In the genomic region with DNA sequence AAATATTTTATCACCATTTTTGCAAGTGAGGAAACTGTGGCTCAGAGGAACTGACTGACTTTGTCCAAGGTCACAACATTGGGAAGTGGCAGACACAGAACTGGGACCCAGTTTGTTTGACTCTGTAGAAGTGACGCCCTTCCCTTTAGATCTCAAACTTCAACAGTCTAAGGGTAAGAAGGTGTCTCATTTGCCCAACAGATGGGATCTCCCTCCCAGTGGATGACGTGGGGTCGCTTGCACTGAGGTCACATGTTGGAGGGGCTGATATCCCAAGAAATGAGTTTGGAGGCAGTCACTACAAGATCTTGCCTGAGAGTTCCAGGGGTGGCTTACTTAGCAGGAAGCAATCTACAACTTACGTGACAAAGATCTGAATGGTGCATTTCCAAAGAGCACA, we compare ENCODE assay signal across 29 cellular contexts.
DNase-seq lines count a peak whose midpoint lies in the region; ATAC-seq, FAIRE-seq and TF ChIP-seq lines count a peak whose summit lies in the region.
"Had no signal": no experiment of that assay in that cellular context is flagged by ENCODE, and none has a peak within 500 bp of the region (broad histone marks: within the 10 kb centered on the region; RNA-seq: fewer than 3 reads in every experiment).

No MANE protein-coding gene starts in this region.

- in situ Hi-C loops in IMR-90 (cut with MboI; ENCODE audit: low sequenced_read_pairs): no loop called here

- no peaks in the 10 kb centered on the region for H3K36me3 ChIP-seq in GM23338 (ENCODE audit: insufficient read depth)
- H3K36me3 ChIP-seq in IMR-90 (ENCODE audit: control insufficient read depth, insufficient read depth, low read length): no peaks in the 10 kb centered on the region
- H3K36me3 ChIP-seq in H1 (ENCODE audit: control insufficient read depth in 2 of 4, insufficient read depth in 4 of 4, low read length in 3 of 4): no peaks in the 10 kb centered on the region
- no peaks in the 10 kb centered on the region for H3K36me3 ChIP-seq in Peyer's patch
- H3K36me3 ChIP-seq in SK-N-SH (replicated peaks in 1 of 2; ENCODE audit: control insufficient read depth in 1 of 2, insufficient read depth in 2 of 2, low read length in 1 of 2): no peaks in the 10 kb centered on the region
- H3K36me3 ChIP-seq: BLaER1 treated with 17β-estradiol and CSF1 and Interleukin-3, amounts not matched to agents 10 nM and 100 nM had no signal

- H3K27ac ChIP-seq in A549 (no peak overlapping the region), GM23338 (ENCODE audit: low read depth) (no peak overlapping the region), IMR-90 (ENCODE audit: insufficient read depth, low read length) (no peak overlapping the region), H1 (ENCODE audit: low read depth, low read length) (no peak overlapping the region), Peyer's patch (no peak overlapping the region), SK-N-SH (ENCODE audit: low read depth in 2 of 2, low read length in 1 of 2) (no peak overlapping the region)
- H3K27ac ChIP-seq: BLaER1 treated with 17β-estradiol and CSF1 and Interleukin-3, amounts not matched to agents 10 nM and 100 nM; C4-2B had no signal

- H2AFZ ChIP-seq in GM23338 (no peak overlapping the region), IMR-90 (replicated peaks; ENCODE audit: low read length, poor library complexity) (peak overlapping the region; percentile 43), H1 (ENCODE audit: low read length) (no peak overlapping the region), SK-N-SH (ENCODE audit: low read depth) (no peak overlapping the region)

- H3K79me2 ChIP-seq in GM23338 (replicated peaks; ENCODE audit: insufficient read depth): no peaks in the 10 kb centered on the region
- H3K79me2 ChIP-seq in H1 (ENCODE audit: control insufficient read depth in 1 of 2, insufficient read depth in 2 of 2, low read length in 2 of 2): no peaks in the 10 kb centered on the region
- H3K79me2 ChIP-seq in SK-N-SH (ENCODE audit: insufficient read depth): no peaks in the 10 kb centered on the region

- CTCF ChIA-PET in A549 (lab: Yijun Ruan, JAX): no interaction called here
- CTCF ChIA-PET in IMR-90 (lab: Yijun Ruan, JAX): no interaction called here
- CTCF ChIA-PET in H1 (lab: Charles Lee; ENCODE audit: partially characterized antibody): no interaction called here
- CTCF ChIA-PET in SK-N-SH (lab: Yijun Ruan, JAX): no interaction called here

- no peaks in the 10 kb centered on the region for H3K9me1 ChIP-seq in IMR-90 (ENCODE audit: insufficient read depth, low read length)

- H3K4me2 ChIP-seq in A549 (no peak overlapping the region), GM23338 (no peak overlapping the region), IMR-90 (ENCODE audit: low read depth, low read length) (no peak overlapping the region), H1 (ENCODE audit: insufficient read depth in 1 of 2, low read depth in 2 of 2, low read length in 2 of 2) (no peak overlapping the region), SK-N-SH (no peak overlapping the region)
- H3K4me2 ChIP-seq: BLaER1 treated with 17β-estradiol and CSF1 and Interleukin-3, amounts not matched to agents 10 nM and 100 nM had no signal

- H3K9ac ChIP-seq in IMR-90 (ENCODE audit: low read depth, low read length): no peak overlapping the region
- H3K9ac ChIP-seq in H1 (replicated peaks in 1 of 4; ENCODE audit: extremely low read depth in 1 of 4, low read depth in 3 of 4, low read length in 3 of 4): no peak overlapping the region
- H3K9ac ChIP-seq in SK-N-SH: no peak overlapping the region
- H3K9ac ChIP-seq: BLaER1 treated with 17β-estradiol and CSF1 and Interleukin-3, amounts not matched to agents 10 nM and 100 nM had no signal

- H4K5ac ChIP-seq in IMR-90 (ENCODE audit: low read depth, low read length): no peak overlapping the region
- no peak overlapping the region for H4K5ac ChIP-seq in H1 (ENCODE audit: insufficient read length, low read depth, low read length)

- no peak overlapping the region for H2AK9ac ChIP-seq in IMR-90 (replicated peaks; ENCODE audit: low read depth, low read length, poor library complexity)

- TF ChIP-seq CTCF in A549 (IDR thresholded peaks at IDR 0.05) (no peak), GM23338 (conservative IDR thresholded peaks at IDR 0.05; ENCODE audit: low read depth in 2 of 2) (no peak), IMR-90 (conservative IDR thresholded peaks at IDR 0.05; ENCODE audit: low read depth, low read length) (no peak), H1 (IDR thresholded peaks at IDR 0.05; ENCODE audit: control extremely low read depth in 1 of 3, insufficient read depth in 1 of 3, low read depth in 1 of 3, low read length in 3 of 3) (no peak), Peyer's patch (IDR thresholded peaks at IDR 0.05) (no peak), SK-N-SH (IDR thresholded peaks at IDR 0.05) (no peak)

- H2AK5ac ChIP-seq in IMR-90 (ENCODE audit: low read depth, low read length) (no peak overlapping the region), H1 (ENCODE audit: low read depth, low read length) (no peak overlapping the region)

- ATAC-seq in A549 (no peak), GM23338 (no peak), IMR-90 (ENCODE audit: low read depth) (no peak)
- ATAC-seq: CD8-positive, alpha-beta T cell; GM12878 had no signal

- no peaks in the 10 kb centered on the region for H3F3A ChIP-seq in GM23338 (replicated peaks; ENCODE audit: low read depth)
- H3F3A ChIP-seq in SK-N-SH (replicated peaks; ENCODE audit: insufficient read depth): no peaks in the 10 kb centered on the region

- no peaks in the 10 kb centered on the region for H3K9me2 ChIP-seq in GM23338 (ENCODE audit: insufficient read depth)
- H3K9me2 ChIP-seq in SK-N-SH: no peaks in the 10 kb centered on the region

- TF ChIP-seq RAD21 in A549 (conservative IDR thresholded peaks at IDR 0.05 in 1 of 2, IDR thresholded peaks at IDR 0.05 in 1 of 2): no peak
- no peak for TF ChIP-seq RAD21 in IMR-90 (IDR thresholded peaks at IDR 0.05; ENCODE audit: low read length)
- TF ChIP-seq RAD21 in H1 (IDR thresholded peaks at IDR 0.05 in 1 of 2, conservative IDR thresholded peaks at IDR 0.05 in 1 of 2; ENCODE audit: low read depth in 2 of 2, low read length in 2 of 2): no peak
- no peak for TF ChIP-seq RAD21 in SK-N-SH (IDR thresholded peaks at IDR 0.05; ENCODE audit: low read length)

- no peaks in the 10 kb centered on the region for H3K27me3 Mint-ChIP-seq in GM23338 (ENCODE audit: insufficient read depth, low read depth, poor library complexity)
- H3K27me3 Mint-ChIP-seq: B cell; CD4-positive, alpha-beta T cell had no signal

- no peak for DNase-seq in A549 (ENCODE audit: low read depth in 1 of 2, low spot score in 1 of 2)
- DNase-seq in GM23338 (ENCODE audit: low spot score): no peak
- no peak for DNase-seq in IMR-90
- DNase-seq in H1 (ENCODE audit: low read depth in 1 of 2, low spot score in 2 of 2): no peak
- no peak for DNase-seq in Peyer's patch
- no peak for DNase-seq in frontal cortex (ENCODE audit: low spot score in 2 of 2)
- DNase-seq in SK-N-SH: no peak
- DNase-seq in hypothalamus (lab: John Stamatoyannopoulos, UW): no peak
- DNase-seq: 8988T; AML-193; Caco-2; Calu3; CD4-positive, alpha-beta T cell; CD8-positive, alpha-beta T cell; DMS 273 treated with DMSO at 0.1 percent for 48 hours; DMS153; DMS53; DMS79; DND-41; EL; GDM1 had no signal

- H3K18ac ChIP-seq in IMR-90 (ENCODE audit: low read depth, low read length): no peak overlapping the region
- H3K18ac ChIP-seq in H1 (ENCODE audit: extremely low read depth, low read length): no peak overlapping the region; the same call in 1 of the 2 replicates

- H3K27me3 ChIP-seq in GM23338 (ENCODE audit: insufficient read depth) (no peaks in the 10 kb centered on the region), IMR-90 (ENCODE audit: control insufficient read depth, insufficient read depth, low read length) (peaks cover 6% of the 10 kb centered on the region), H1 (replicated peaks in 1 of 4; ENCODE audit: control insufficient read depth in 3 of 4, extremely low read depth in 1 of 4, insufficient read depth in 3 of 4, low read length in 3 of 4) (no peaks in the 10 kb centered on the region), Peyer's patch (no peaks in the 10 kb centered on the region), SK-N-SH (ENCODE audit: insufficient read depth) (no peaks in the 10 kb centered on the region; the same call in 1 of the 2 replicates)

- H3K14ac ChIP-seq in IMR-90 (replicated peaks; ENCODE audit: low read depth, low read length): no peak overlapping the region
- H3K14ac ChIP-seq in H1 (ENCODE audit: insufficient read length): no peak overlapping the region

- WGBS in A549 (ENCODE audit: missing lambda C conversion rate): 13% methylated on average over 4 of the region's 4 CpGs
- WGBS in IMR-90 (ENCODE audit: extremely low coverage in 2 of 2, insufficient read length in 1 of 2), 2 experiments: no CpG with 5 or more reads among the region's 4 CpGs
- WGBS in H1 (ENCODE audit: extremely low coverage in 1 of 2, insufficient coverage in 1 of 2, insufficient read length in 1 of 2, insufficient replicate concordance in 2 of 2, low coverage in 1 of 2, low lambda C conversion rate in 2 of 2, missing lambda C conversion rate in 1 of 2), 2 experiments: 84% methylated on average over 4 of the region's 4 CpGs; no CpG with 5 or more reads in 1 of the 2 experiments
- WGBS in SK-N-SH (ENCODE audit: low lambda C conversion rate): 15% methylated on average over 4 of the region's 4 CpGs

- H3K23me2 ChIP-seq in H1 (ENCODE audit: low read depth, low read length): no peaks in the 10 kb centered on the region

- H3K4ac ChIP-seq in IMR-90 (ENCODE audit: low read depth, low read length) (no peak overlapping the region), H1 (replicated peaks; ENCODE audit: insufficient read length, low read depth, low read length) (no peak overlapping the region)

- no peaks in the 10 kb centered on the region; the same call in 2 of the 3 replicates for H3K36me3 Mint-ChIP-seq in GM23338 (ENCODE audit: low read depth)
- H3K36me3 Mint-ChIP-seq: CD8-positive, alpha-beta T cell had no signal

- H3K9me3 Mint-ChIP-seq in GM23338: no peaks in the 10 kb centered on the region
- H3K9me3 Mint-ChIP-seq: CD4-positive, alpha-beta T cell; CD8-positive, alpha-beta T cell had no signal

- no peak overlapping the region for H2BK120ac ChIP-seq in IMR-90 (ENCODE audit: low read depth, low read length)
- no peak overlapping the region for H2BK120ac ChIP-seq in H1 (replicated peaks; ENCODE audit: low read depth, low read length)

- peak overlapping the region; percentile 59; the same call in 1 of the 2 replicates for H3K27ac Mint-ChIP-seq in GM23338
- H3K27ac Mint-ChIP-seq: B cell; CD4-positive, alpha-beta T cell; CD8-positive, alpha-beta T cell had no signal

- H3K79me1 ChIP-seq in IMR-90 (ENCODE audit: low read depth in 1 of 2, low read length in 2 of 2) (no peaks in the 10 kb centered on the region), H1 (ENCODE audit: low read depth, low read length) (no peaks in the 10 kb centered on the region)

- FAIRE-seq in A549 (lab: Jason Lieb, UNC) (peak; percentile 70), H1 (lab: Jason Lieb, UNC) (peak; percentile 60), frontal cortex (lab: Jason Lieb, UNC) (no peak)
- FAIRE-seq: A204.1, D721Med, GM12878, GM12892, GM18507 had no signal

- no peak overlapping the region for H4K91ac ChIP-seq in IMR-90 (ENCODE audit: insufficient read depth, low read depth, low read length)
- no peak overlapping the region for H4K91ac ChIP-seq in H1 (replicated peaks; ENCODE audit: insufficient read length, low read length)

- H3K4me1 ChIP-seq in A549 (no peaks in the 10 kb centered on the region), GM23338 (ENCODE audit: insufficient read depth) (no peaks in the 10 kb centered on the region), IMR-90 (ENCODE audit: control insufficient read depth, insufficient read depth, low read length) (no peaks in the 10 kb centered on the region), H1 (replicated peaks in 1 of 4; ENCODE audit: control insufficient read depth in 3 of 4, insufficient read depth in 4 of 4, low read length in 3 of 4) (no peaks in the 10 kb centered on the region), Peyer's patch (no peaks in the 10 kb centered on the region), SK-N-SH (ENCODE audit: control insufficient read depth in 1 of 2, insufficient read depth in 2 of 2, low read depth in 1 of 2, low read length in 1 of 2) (no peaks in the 10 kb centered on the region)
- H3K4me1 ChIP-seq: BLaER1 treated with 17β-estradiol and CSF1 and Interleukin-3, amounts not matched to agents 10 nM and 100 nM had no signal

- no peak overlapping the region for H3K23ac ChIP-seq in IMR-90 (ENCODE audit: low read depth, low read length)
- no peak overlapping the region for H3K23ac ChIP-seq in H1 (ENCODE audit: insufficient read length)

- dilution Hi-C loops in IMR-90 (cut with HindIII; ENCODE audit: low sequenced_read_pairs, unreplicated experiment): no loop called here

- TF ChIP-seq POLR2A in A549 (IDR thresholded peaks at IDR 0.05; ENCODE audit: low read length): no peak
- TF ChIP-seq POLR2A in IMR-90 (IDR thresholded peaks at IDR 0.05; ENCODE audit: low read depth, low read length): no peak
- no peak for TF ChIP-seq POLR2A in H1 (IDR thresholded peaks at IDR 0.05; ENCODE audit: control extremely low read depth in 1 of 2, low read depth in 2 of 2, low read length in 2 of 2)
- no peak for TF ChIP-seq POLR2A in Peyer's patch (IDR thresholded peaks at IDR 0.05)

- H2BK15ac ChIP-seq in IMR-90 (ENCODE audit: low read depth, low read length) (no peak overlapping the region), H1 (ENCODE audit: low read length) (no peak overlapping the region)

- H4K20me1 ChIP-seq in GM23338 (replicated peaks; ENCODE audit: insufficient read depth): no peaks in the 10 kb centered on the region
- H4K20me1 ChIP-seq in IMR-90 (ENCODE audit: insufficient read depth, low read length): no peaks in the 10 kb centered on the region
- no peaks in the 10 kb centered on the region for H4K20me1 ChIP-seq in H1 (replicated peaks in 1 of 2; ENCODE audit: control insufficient read depth in 1 of 2, insufficient read depth in 2 of 2, low read length in 2 of 2)
- H4K20me1 ChIP-seq in SK-N-SH (ENCODE audit: insufficient read depth): no peaks in the 10 kb centered on the region
- H4K20me1 ChIP-seq: BLaER1 treated with 17β-estradiol and CSF1 and Interleukin-3, amounts not matched to agents 10 nM and 100 nM had no signal

- TF ChIP-seq EP300 in A549 (IDR thresholded peaks at IDR 0.05) (no peak), H1 (IDR thresholded peaks at IDR 0.05; ENCODE audit: borderline replicate concordance in 1 of 2, low read depth in 2 of 2, low read length in 2 of 2) (no peak), SK-N-SH (IDR thresholded peaks at IDR 0.05; ENCODE audit: borderline replicate concordance in 1 of 2, low read depth in 1 of 2, low read length in 1 of 2) (no peak)

- intact Hi-C loops in IMR-90 (cut with micrococcal nuclease): no loop called here

- no peak overlapping the region for H2BK12ac ChIP-seq in H1 (ENCODE audit: low read depth, low read length)

- H3K56ac ChIP-seq in IMR-90 (ENCODE audit: extremely low read depth, insufficient read depth, low read length): no peak overlapping the region
- no peak overlapping the region for H3K56ac ChIP-seq in H1 (replicated peaks; ENCODE audit: insufficient read length, low read depth, low read length)

- H3K4me3 Mint-ChIP-seq in GM23338: no peak overlapping the region
- H3K4me3 Mint-ChIP-seq: B cell; CD4-positive, alpha-beta T cell; CD8-positive, alpha-beta T cell had no signal

- H3K9me3 ChIP-seq in A549 (no peaks in the 10 kb centered on the region), IMR-90 (ENCODE audit: control insufficient read depth, insufficient read depth, low read length) (no peaks in the 10 kb centered on the region), H1 (ENCODE audit: insufficient read depth in 2 of 2, low read depth in 1 of 2, low read length in 1 of 2) (no peaks in the 10 kb centered on the region), Peyer's patch (no peaks in the 10 kb centered on the region), SK-N-SH (no peaks in the 10 kb centered on the region)
- H3K9me3 ChIP-seq: BLaER1 treated with 17β-estradiol and CSF1 and Interleukin-3, amounts not matched to agents 10 nM and 100 nM; Caco-2 had no signal

- POLR2A ChIA-PET in A549 (lab: Yijun Ruan, JAX): no interaction called here
- POLR2A ChIA-PET in IMR-90 (lab: Charles Lee; ENCODE audit: unreplicated experiment): no interaction called here
- POLR2A ChIA-PET in H1 (lab: Charles Lee; ENCODE audit: partially characterized antibody): no interaction called here
- POLR2A ChIA-PET in SK-N-SH (lab: Yijun Ruan, JAX): no interaction called here

- H3K4me1 Mint-ChIP-seq in GM23338: peaks cover 24% of the 10 kb centered on the region
- H3K4me1 Mint-ChIP-seq: B cell had no signal

- H4K8ac ChIP-seq in IMR-90 (ENCODE audit: low read depth in 2 of 2, low read length in 2 of 2): no peak overlapping the region
- H4K8ac ChIP-seq in H1 (ENCODE audit: extremely low read depth, insufficient read depth, low read length): no peak overlapping the region

- no peak overlapping the region for H3K4me3 ChIP-seq in A549
- no peak overlapping the region for H3K4me3 ChIP-seq in GM23338
- no peak overlapping the region for H3K4me3 ChIP-seq in IMR-90 (ENCODE audit: insufficient read depth, low read depth, low read length)
- H3K4me3 ChIP-seq in H1 (ENCODE audit: extremely low read depth in 1 of 4, insufficient read depth in 2 of 4, low read depth in 3 of 4, low read length in 4 of 4): no peak overlapping the region
- H3K4me3 ChIP-seq in Peyer's patch: no peak overlapping the region
- no peak overlapping the region for H3K4me3 ChIP-seq in SK-N-SH (ENCODE audit: low read depth in 2 of 2, low read length in 1 of 2)
- H3K4me3 ChIP-seq: BLaER1 treated with 17β-estradiol and CSF1 and Interleukin-3, amounts not matched to agents 10 nM and 100 nM; GM12878 had no signal

- H2BK5ac ChIP-seq in IMR-90 (ENCODE audit: low read depth, low read length, poor library complexity, severe bottlenecking) (no peak overlapping the region), H1 (ENCODE audit: low read depth, low read length) (no peak overlapping the region)

- H2BK20ac ChIP-seq in IMR-90 (ENCODE audit: low read depth, low read length) (no peak overlapping the region), H1 (ENCODE audit: low read length) (no peak overlapping the region)

- no TSS peak for BruUV-seq in IMR-90 (replicated peaks; lab: Mats Ljungman, UMichigan)
